Comparison of ENCODE assay signal across 16 cellular contexts in the genomic region with DNA sequence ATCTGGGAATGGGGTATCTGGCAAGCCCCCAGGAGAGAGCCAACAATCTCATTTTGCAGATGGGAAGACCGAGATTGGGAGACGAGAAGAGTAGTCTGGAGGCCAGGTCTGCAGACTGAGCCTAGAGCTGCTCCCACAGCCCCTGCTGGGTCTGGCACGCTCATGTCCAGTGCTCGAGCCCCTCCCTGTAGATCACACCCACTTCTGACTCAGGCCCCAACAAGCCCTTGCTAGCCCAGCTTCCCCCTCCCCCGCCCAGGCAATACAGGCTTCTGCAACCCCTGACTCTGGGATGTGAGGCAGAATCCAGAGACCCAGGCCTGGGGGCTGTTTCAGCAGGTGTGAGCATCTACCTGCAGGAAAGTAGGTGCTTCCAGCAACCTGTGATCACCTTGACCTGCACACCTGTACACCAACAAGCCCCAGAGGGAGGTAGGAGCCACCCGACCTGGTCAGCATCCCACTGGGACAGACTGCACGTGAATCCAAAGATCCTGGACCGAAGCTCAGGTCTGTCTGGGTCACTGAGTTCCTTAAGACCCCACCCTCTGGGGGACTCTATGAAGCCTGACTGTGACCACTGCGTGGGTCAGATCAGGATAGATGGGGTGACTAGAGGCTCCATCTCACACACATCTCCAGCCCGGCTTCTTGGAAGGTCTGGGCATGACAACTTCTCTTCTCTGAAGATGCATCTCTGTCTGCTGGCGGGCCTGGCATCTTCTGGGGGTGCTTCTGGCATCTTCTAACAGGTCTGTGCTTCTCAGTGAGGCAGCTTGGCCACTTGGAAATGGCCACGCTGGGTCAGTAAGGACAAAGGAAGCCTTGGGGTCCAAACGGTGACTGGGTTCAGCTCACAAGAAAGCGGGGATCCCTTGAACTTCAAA. TPM values are rescaled to one million over a fixed set of nuclear protein-coding genes. Genes with fewer than 3 reads are reported as not detected.
DNase-seq lines count a peak whose midpoint lies in the region; TF ChIP-seq lines count a peak whose summit lies in the region.
"Had no signal": no experiment of that assay in that cellular context is flagged by ENCODE, and none has a peak within 500 bp of the region (broad histone marks: within the 10 kb centered on the region; RNA-seq: fewer than 3 reads in every experiment).

No MANE protein-coding gene starts in this region.

- DNase-seq in ELR (ENCODE audit: low read depth) (peak; percentile 54), MG63 (peak; percentile 85), choroid plexus epithelial cell (ENCODE audit: low read depth) (peak; percentile 80), neural crest cell (ENCODE audit: low read depth, low spot score) (no peak), ACHN (no peak), NCI-H526 (lab: John Stamatoyannopoulos, UW) (no peak), esophagus squamous epithelium (lab: John Stamatoyannopoulos, UW) (no peak), mesendoderm (no peak)
- DNase-seq: activated naive CD4-positive, alpha-beta T cell treated with anti-CD3 and anti-CD28 coated beads, Interleukin-2, amount 50 U/mL, for 16 hours; CD4-positive, alpha-beta T cell; gastrocnemius medialis; NCI-H187; SJCRH30 had no signal

- 50 to 82% methylated on average over 5 to 12 of the region's 14 CpGs for WGBS in esophagus squamous epithelium, 2 donors
- WGBS in mesendoderm (ENCODE audit: extremely low coverage, insufficient coverage, low lambda C conversion rate), result no CpG with 5 or more reads among the region's 14 CpGs

- no peak overlapping the region for H4K8ac ChIP-seq in mesendoderm (ENCODE audit: low read depth, low read length)

- no peak overlapping the region for H3K4me3 ChIP-seq in MG63
- H3K4me3 ChIP-seq in choroid plexus epithelial cell (ENCODE audit: low read depth, low read length), result no peak overlapping the region
- H3K4me3 ChIP-seq in esophagus squamous epithelium, result no peak overlapping the region
- H3K4me3 ChIP-seq in mesendoderm (ENCODE audit: low read length), result no peak overlapping the region
- H3K4me3 ChIP-seq: gastrocnemius medialis, right lobe of liver, SJCRH30 had no signal

- no peak overlapping the region for H3K56ac ChIP-seq in mesendoderm (ENCODE audit: low read length)

- H3K36me3 ChIP-seq in MG63, result no peaks in the 10 kb centered on the region
- no peaks in the 10 kb centered on the region for H3K36me3 ChIP-seq in esophagus squamous epithelium
- no peaks in the 10 kb centered on the region for H3K36me3 ChIP-seq in mesendoderm (ENCODE audit: control insufficient read depth, insufficient read depth, low read length)
- H3K36me3 ChIP-seq: gastrocnemius medialis, right lobe of liver, SJCRH30 had no signal

- H2BK15ac ChIP-seq in mesendoderm (replicated peaks; ENCODE audit: low read depth), result no peak overlapping the region

- H2AK5ac ChIP-seq in mesendoderm (ENCODE audit: low read length), result no peak overlapping the region

- intact Hi-C loops in esophagus squamous epithelium (cut with DNase I), result no loop called here

- no peak for TF ChIP-seq POLR2A in esophagus squamous epithelium (IDR thresholded peaks at IDR 0.05)

- no peak for TF ChIP-seq CTCF in choroid plexus epithelial cell (conservative IDR thresholded peaks at IDR 0.05; ENCODE audit: low read depth, low read length)
- no peak for TF ChIP-seq CTCF in neural crest cell (conservative IDR thresholded peaks at IDR 0.05)
- TF ChIP-seq CTCF in esophagus squamous epithelium (IDR thresholded peaks at IDR 0.05), result no peak

- H3K27ac Mint-ChIP-seq in neural crest cell (ENCODE audit: unreplicated experiment), result peak overlapping the region; percentile 68
- H3K27ac Mint-ChIP-seq: CD4-positive, alpha-beta T cell; natural killer cell treated with Interleukin-12 subunit alpha and Interleukin-12 subunit beta and Interleukin-15 and Interleukin-18, amount 100 ng/mL, for 72 hours had no signal

- no peak overlapping the region for H3K4me3 Mint-ChIP-seq in neural crest cell
- H3K4me3 Mint-ChIP-seq: CD4-positive, alpha-beta T cell; natural killer cell treated with Interleukin-12 subunit alpha and Interleukin-12 subunit beta and Interleukin-15 and Interleukin-18, amount 100 ng/mL, for 72 hours had no signal

- H3K4me1 ChIP-seq in esophagus squamous epithelium, result peaks cover 0 to 17% (median 5%) of the 10 kb centered on the region in 3 donors
- H3K4me1 ChIP-seq in mesendoderm (ENCODE audit: control insufficient read depth, low read depth, low read length), result no peaks in the 10 kb centered on the region
- H3K4me1 ChIP-seq: gastrocnemius medialis, right lobe of liver, SJCRH30 had no signal

- H3K27ac ChIP-seq in esophagus squamous epithelium (no peak overlapping the region), mesendoderm (ENCODE audit: low read depth, low read length) (no peak overlapping the region)
- H3K27ac ChIP-seq: gastrocnemius medialis, right lobe of liver, SJCRH30 had no signal

- no peak overlapping the region for H2BK120ac ChIP-seq in mesendoderm (ENCODE audit: low read depth, low read length)

- no peaks in the 10 kb centered on the region for H3K79me2 ChIP-seq in mesendoderm (ENCODE audit: control insufficient read depth, insufficient read depth, low read length)

- no peak overlapping the region for H4K5ac ChIP-seq in mesendoderm (ENCODE audit: low read length)

- no peak overlapping the region for H3K18ac ChIP-seq in mesendoderm (ENCODE audit: low read length)

- H3K4me2 ChIP-seq in mesendoderm (ENCODE audit: low read length), result no peak overlapping the region

- in situ Hi-C loops in ACHN (cut with HindIII; ENCODE audit: low pct_ligation_motif_present, low pct_unique_long_range_greater_than_20kb, low sequenced_read_pairs), result no loop called here

- H3K4me1 Mint-ChIP-seq in neural crest cell, result peaks cover 15% of the 10 kb centered on the region

- no peak overlapping the region for H3K4ac ChIP-seq in mesendoderm (ENCODE audit: low read depth, low read length)

- no peak overlapping the region for H3K9ac ChIP-seq in mesendoderm (ENCODE audit: low read length)

- peaks cover 8% of the 10 kb centered on the region for H3K9me3 Mint-ChIP-seq in neural crest cell

- H3K27me3 ChIP-seq in MG63 (no peaks in the 10 kb centered on the region), esophagus squamous epithelium (no peaks in the 10 kb centered on the region), mesendoderm (ENCODE audit: insufficient read depth, low read length, poor library complexity) (no peaks in the 10 kb centered on the region)
- H3K27me3 ChIP-seq: gastrocnemius medialis, right lobe of liver had no signal

- no peak overlapping the region for H3K23ac ChIP-seq in mesendoderm (ENCODE audit: low read length)

- no peaks in the 10 kb centered on the region for H3K9me3 ChIP-seq in MG63
- H3K9me3 ChIP-seq in esophagus squamous epithelium, result no peaks in the 10 kb centered on the region
- H3K9me3 ChIP-seq: gastrocnemius medialis, right lobe of liver, SJCRH30 had no signal

- H3K36me3 Mint-ChIP-seq in neural crest cell (ENCODE audit: low read depth), result no peaks in the 10 kb centered on the region
- H3K36me3 Mint-ChIP-seq: natural killer cell treated with Interleukin-12 subunit alpha and Interleukin-12 subunit beta and Interleukin-15 and Interleukin-18, amount 100 ng/mL, for 72 hours had no signal

- no peaks in the 10 kb centered on the region for H3K79me1 ChIP-seq in mesendoderm (ENCODE audit: low read length)

- H3K27me3 Mint-ChIP-seq in neural crest cell (ENCODE audit: low read depth), result no peaks in the 10 kb centered on the region
- H3K27me3 Mint-ChIP-seq: CD4-positive, alpha-beta T cell had no signal

- no peak overlapping the region for H2BK5ac ChIP-seq in mesendoderm (ENCODE audit: low read length)

RNA-seq across cellular contexts. Expression of gene LINC01488, which starts 29.3 kb away (rescaled TPM):
- not detected in 2 replicates for total RNA-seq in MG63 (2014; rRNA removed; shearing (Covaris generic); ENCODE audit: low replicate concordance)
- total RNA-seq in neural crest cell (0.11 TPM in 1 of 2 replicates, not detected in the other), esophagus squamous epithelium (not detected)
- not detected for polyA plus RNA-seq in mesendoderm (2013, experiment 1 of 2)
- not detected for polyA plus RNA-seq in mesendoderm (2013, experiment 2 of 2)
- total RNA-seq: CD4-positive, alpha-beta T cell; gastrocnemius medialis; natural killer cell treated with Interleukin-12 subunit alpha and Interleukin-12 subunit beta and Interleukin-15 and Interleukin-18, amount 100 ng/mL, for 72 hours; SJCRH30; subcutaneous adipose tissue had no signal

Comparison
In these comparisons a context has a peak if more than half of its experiments do, and no peak if none do; other contexts are left out.
1. DNase-seq: peak in ELR (single experiment), MG63 (single experiment) and choroid plexus epithelial cell (single experiment); none in neural crest cell (single experiment), ACHN (single experiment), NCI-H526 (0 of 2), esophagus squamous epithelium (single experiment) and mesendoderm (single experiment).